Comparison of ENCODE assay signal across 26 cellular contexts in genomic region chr4:144962300-144962699, GRCh38.
"Had no signal": no experiment of that assay in that cellular context is flagged by ENCODE, and none has a peak within 500 bp of the region (broad histone marks: within the 10 kb centered on the region; RNA-seq: fewer than 3 reads in every experiment).

No MANE protein-coding gene starts in this region.

- H3K27ac Mint-ChIP-seq: effector memory CD8-positive, alpha-beta T cell; mesothelial cell of epicardium; naive B cell; natural killer cell treated with Interleukin-12 subunit alpha and Interleukin-12 subunit beta and Interleukin-15 and Interleukin-18, amount 100 ng/mL, for 72 hours; stimulated activated memory B cell treated with anti-CD40 and anti-IgM and Interleukin-4, amounts not matched to agents 10 μg/mL and 1 μg/mL and 100 μg/mL, for 72 hours; type B pancreatic cell had no signal

- H3K36me3 ChIP-seq: esophagus muscularis mucosa, gastroesophageal sphincter, heart left ventricle, left lung, prostate gland, sigmoid colon, tibial artery had no signal

- H3K4me1 ChIP-seq: esophagus muscularis mucosa, gastroesophageal sphincter, heart left ventricle, left lung, prostate gland, sigmoid colon, testis had no signal

- H3K79me2 ChIP-seq: hepatocyte had no signal

- H3K4me3 Mint-ChIP-seq: effector memory CD8-positive, alpha-beta T cell; mesothelial cell of epicardium; naive B cell; natural killer cell treated with Interleukin-12 subunit alpha and Interleukin-12 subunit beta and Interleukin-15 and Interleukin-18, amount 100 ng/mL, for 72 hours; stimulated activated memory B cell treated with anti-CD40 and anti-IgM and Interleukin-4, amounts not matched to agents 10 μg/mL and 1 μg/mL and 100 μg/mL, for 72 hours; type B pancreatic cell had no signal

- ATAC-seq: effector memory CD8-positive, alpha-beta T cell; foreskin keratinocyte; gastroesophageal sphincter; heart left ventricle; left cardiac atrium; left lung; mucosa of descending colon; natural killer cell treated with Interleukin-12 subunit alpha and Interleukin-12 subunit beta and Interleukin-15 and Interleukin-18, amount 100 ng/mL, for 72 hours; right cardiac atrium; stimulated activated memory B cell treated with anti-CD40 and anti-IgM and Interleukin-4, amounts not matched to agents 10 μg/mL and 1 μg/mL and 100 μg/mL, for 72 hours; stimulated activated naive CD8-positive, alpha-beta T cell treated with anti-CD3 and anti-CD28 coated beads, Interleukin-15, Interleukin-2, amounts not matched to agents 100 U/mL and 50 U/mL, for 24 hours had no signal

- H3K9me3 ChIP-seq: prostate gland, testis had no signal

- H3K4me2 ChIP-seq: hepatocyte had no signal

- DNase-seq: cortex of kidney; effector memory CD8-positive, alpha-beta T cell; foreskin keratinocyte; heart left ventricle; left cardiac atrium; left lung; mesenchymal stem cell; mucosa of descending colon; naive B cell; nucleus accumbens; right cardiac atrium; sigmoid colon; stimulated activated CD4-positive, alpha-beta T cell treated with anti-CD3 and anti-CD28 coated beads, Interleukin-2, amount 100 ng/mL, for 24 hours; stimulated activated CD4-positive, alpha-beta T cell treated with anti-CD3 and anti-CD28 coated beads, Interleukin-4, amount 100 ng/mL, for 24 hours; stimulated activated naive CD8-positive, alpha-beta T cell treated with anti-CD3 and anti-CD28 coated beads, Interleukin-15, Interleukin-2, amounts not matched to agents 100 U/mL and 50 U/mL, for 24 hours; substantia nigra; testis; tibial artery had no signal

- H3K27ac ChIP-seq: esophagus muscularis mucosa, foreskin keratinocyte, gastroesophageal sphincter, heart left ventricle, hepatocyte, left lung, prostate gland, sigmoid colon, testis, tibial artery had no signal

- H3K4me3 ChIP-seq: esophagus muscularis mucosa, gastroesophageal sphincter, heart left ventricle, hepatocyte, left lung, mucosa of descending colon, prostate gland, sigmoid colon, testis, tibial artery had no signal

- H3K27me3 Mint-ChIP-seq: stimulated activated memory B cell treated with anti-CD40 and anti-IgM and Interleukin-4, amounts not matched to agents 10 μg/mL and 1 μg/mL and 100 μg/mL, for 72 hours; type B pancreatic cell had no signal

- H3K36me3 Mint-ChIP-seq: stimulated activated memory B cell treated with anti-CD40 and anti-IgM and Interleukin-4, amounts not matched to agents 10 μg/mL and 1 μg/mL and 100 μg/mL, for 72 hours; type B pancreatic cell had no signal

- H3K27me3 ChIP-seq: esophagus muscularis mucosa, foreskin keratinocyte, gastroesophageal sphincter, heart left ventricle, hepatocyte, left lung, sigmoid colon, testis, tibial artery had no signal

- H2AFZ ChIP-seq: hepatocyte had no signal

- H3K4me1 Mint-ChIP-seq: mesothelial cell of epicardium; naive B cell; stimulated activated memory B cell treated with anti-CD40 and anti-IgM and Interleukin-4, amounts not matched to agents 10 μg/mL and 1 μg/mL and 100 μg/mL, for 72 hours had no signal
